ENCODE assay signal across 24 cellular contexts in the genomic region with DNA sequence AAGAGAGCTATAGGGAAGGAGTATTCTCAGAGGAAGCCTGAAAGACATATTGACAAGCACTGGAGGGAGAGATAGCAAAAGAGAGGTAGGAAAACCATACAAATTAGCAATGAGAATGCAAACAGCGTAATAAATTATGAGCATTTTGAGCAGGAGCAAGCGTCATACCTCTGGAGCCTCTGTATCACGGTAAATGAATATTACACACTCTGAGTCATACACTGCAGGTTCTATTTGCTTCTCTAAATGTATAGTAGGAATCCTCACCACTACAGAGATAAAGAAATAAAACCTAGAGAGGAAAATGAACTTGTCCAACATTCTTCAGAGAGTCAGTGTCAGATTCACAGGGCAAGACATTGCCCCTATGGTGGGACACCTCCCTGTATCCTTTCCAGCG. TPM values are rescaled to one million over a fixed set of nuclear protein-coding genes. Genes with fewer than 3 reads are reported as not detected.
"Had no signal": no experiment of that assay in that cellular context is flagged by ENCODE, and none has a peak within 500 bp of the region (broad histone marks: within the 10 kb centered on the region; RNA-seq: fewer than 3 reads in every experiment).

No MANE protein-coding gene starts in this region.

- ATAC-seq: activated CD4-positive, CD25-positive, alpha-beta regulatory T cell treated with anti-CD3 and anti-CD28 coated beads, Interleukin-2, amount 50 U/mL, for 24 hours; activated CD8-positive, alpha-beta T cell treated with anti-CD3 and anti-CD28 coated beads for 36 hours had no signal

- H3K36me3 Mint-ChIP-seq: activated naive CD4-positive, alpha-beta T cell treated with anti-CD3 and anti-CD28 coated beads, Interleukin-2, amount 50 U/mL, for 24 hours; brain had no signal

- H3K4me2 ChIP-seq: SK-N-SH had no signal

- H3K4me3 ChIP-seq: ascending aorta, MG63, Peyer's patch, SJCRH30 had no signal

- H3K27me3 ChIP-seq: ascending aorta, MG63, Peyer's patch, SJCRH30 had no signal

- DNase-seq: activated CD4-positive, alpha-beta T cell treated with anti-CD3 and anti-CD28 coated beads for 4 hours; activated CD8-positive, alpha-beta memory T cell treated with anti-CD3 and anti-CD28 coated beads, Interleukin-2, amount 50 U/mL, for 4 hours; activated CD8-positive, alpha-beta T cell treated with anti-CD3 and anti-CD28 coated beads for 36 hours; cerebellar nuclear complex; KBM-7; MG63; MV-4-11; NCI-H1092 treated with DMSO at 0.1 percent for 48 hours; NCI-H1436; NCI-H1694 treated with DMSO at 0.1 percent for 48 hours; NCI-H2029 treated with DMSO at 0.1 percent for 48 hours; NCI-H510A treated with DMSO at 0.1 percent for 48 hours; NCI-H69; Peyer's patch; Right ventricle myocardium superior; SJCRH30; SK-N-SH; T-helper 1 cell had no signal

- H3K36me3 ChIP-seq: ascending aorta, MG63, Peyer's patch, SJCRH30 had no signal

- H3K9me3 Mint-ChIP-seq: activated CD8-positive, alpha-beta T cell treated with anti-CD3 and anti-CD28 coated beads for 36 hours; activated naive CD4-positive, alpha-beta T cell treated with anti-CD3 and anti-CD28 coated beads, Interleukin-2, amount 50 U/mL, for 24 hours; brain had no signal

- H3K4me1 ChIP-seq: ascending aorta, Peyer's patch had no signal

- H3K9me3 ChIP-seq: ascending aorta, MG63, Peyer's patch, SJCRH30, SK-N-SH had no signal

- H3K27ac ChIP-seq: ascending aorta, Peyer's patch, SJCRH30 had no signal

- FAIRE-seq: colon had no signal

- H3K4me3 Mint-ChIP-seq: activated CD8-positive, alpha-beta T cell treated with anti-CD3 and anti-CD28 coated beads for 36 hours; activated naive CD4-positive, alpha-beta T cell treated with anti-CD3 and anti-CD28 coated beads, Interleukin-2, amount 50 U/mL, for 24 hours; brain had no signal

- H3K27me3 Mint-ChIP-seq: activated CD8-positive, alpha-beta T cell treated with anti-CD3 and anti-CD28 coated beads for 36 hours; activated naive CD4-positive, alpha-beta T cell treated with anti-CD3 and anti-CD28 coated beads, Interleukin-2, amount 50 U/mL, for 24 hours; brain had no signal

- H3K4me1 Mint-ChIP-seq: activated naive CD4-positive, alpha-beta T cell treated with anti-CD3 and anti-CD28 coated beads, Interleukin-2, amount 50 U/mL, for 24 hours; brain had no signal

- H3K27ac Mint-ChIP-seq: activated CD8-positive, alpha-beta T cell treated with anti-CD3 and anti-CD28 coated beads for 36 hours; activated naive CD4-positive, alpha-beta T cell treated with anti-CD3 and anti-CD28 coated beads, Interleukin-2, amount 50 U/mL, for 24 hours; brain had no signal

- H3K9ac ChIP-seq: SK-N-SH had no signal

RNA-seq across cellular contexts. Expression of a gene that starts 46.4 kb away (rescaled TPM):
- total RNA-seq: activated CD8-positive, alpha-beta T cell treated with anti-CD3 and anti-CD28 coated beads for 36 hours; T-helper 2 cell treated with Interferon-gamma antibody and Interleukin-4, amounts not matched to agents 100 ng/mL and 5 ng/mL, for 36 hours had no signal
